ENCODE assay signal across 19 cellular contexts in the genomic region with DNA sequence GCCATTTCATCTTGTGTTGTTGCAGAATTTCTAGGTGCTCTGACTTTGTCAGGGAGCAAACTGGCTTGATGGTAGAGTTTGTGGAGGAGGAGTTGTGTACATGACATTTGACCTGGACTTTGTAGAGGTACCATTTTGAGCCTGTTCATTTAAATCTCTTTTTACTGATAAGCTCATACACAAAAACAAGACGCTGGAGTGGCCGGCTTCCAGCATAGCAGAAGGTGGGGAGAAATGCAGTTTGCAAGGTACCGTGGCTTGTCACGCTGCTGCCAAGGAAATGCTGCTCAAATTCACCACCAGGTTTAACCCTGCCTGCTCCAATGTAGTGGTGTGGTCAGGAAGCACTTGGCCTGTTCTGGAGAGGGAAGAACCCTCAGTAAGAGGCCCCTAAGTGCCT. TPM values are rescaled to one million over a fixed set of nuclear protein-coding genes. Genes with fewer than 3 reads are reported as not detected.
DNase-seq lines count a peak whose midpoint lies in the region; ATAC-seq, FAIRE-seq and TF ChIP-seq lines count a peak whose summit lies in the region.
"Had no signal": no experiment of that assay in that cellular context is flagged by ENCODE, and none has a peak within 500 bp of the region (broad histone marks: within the 10 kb centered on the region; RNA-seq: fewer than 3 reads in every experiment).

No MANE protein-coding gene starts in this region.

- H3K9me3 ChIP-seq in CD4-positive, CD25-positive, alpha-beta regulatory T cell (ENCODE audit: control insufficient read depth in 2 of 2, low read length in 2 of 2), result no peaks in the 10 kb centered on the region
- no peaks in the 10 kb centered on the region for H3K9me3 ChIP-seq in liver (ENCODE audit: control insufficient read depth in 4 of 4, low read length in 3 of 4)
- H3K9me3 ChIP-seq: testis had no signal

- TF ChIP-seq RAD21 in liver (IDR thresholded peaks at IDR 0.05), result no peak

- DNase-seq in CD4-positive, CD25-positive, alpha-beta regulatory T cell, result no peak
- DNase-seq in GM23338 (ENCODE audit: low spot score) (peak; percentile 21), NCI-H774 (lab: John Stamatoyannopoulos, UW) (no peak), type B pancreatic cell (ENCODE audit: extremely low spot score, unreplicated experiment) (no peak), D721Med (ENCODE audit: insufficient read length, low spot score) (no peak)
- no peak for DNase-seq in activated naive CD8-positive, alpha-beta T cell treated with anti-CD3 and anti-CD28 coated beads, Interleukin-2, amount 50 U/mL, for 24 hours
- DNase-seq in stimulated activated CD4-positive, alpha-beta T cell treated with anti-CD3 and anti-CD28 coated beads, Interleukin-2, amount 100 ng/mL, for 48 hours, result no peak
- DNase-seq: activated CD4-positive, alpha-beta memory T cell treated with anti-CD3 and anti-CD28 coated beads for 36 hours; activated T-cell treated with anti-CD3 and anti-CD28 coated beads for 4 hours; amniotic stem cell; GOT3; IMR-90; left colon; NCI-H2107; NCI-H510A treated with DMSO at 0.1 percent for 48 hours; testis had no signal

- no peaks in the 10 kb centered on the region for H4K20me1 ChIP-seq in GM23338 (replicated peaks; ENCODE audit: insufficient read depth)

- peak overlapping the region; percentile 52 for H3K4me3 ChIP-seq in CD4-positive, CD25-positive, alpha-beta regulatory T cell (ENCODE audit: low read depth, low read length)
- H3K4me3 ChIP-seq in GM23338 (no peak overlapping the region), liver (ENCODE audit: low read depth in 1 of 3, low read length in 3 of 3) (no peak overlapping the region)
- H3K4me3 ChIP-seq: testis had no signal

- no peaks in the 10 kb centered on the region for H3K9me3 Mint-ChIP-seq in CD4-positive, CD25-positive, alpha-beta regulatory T cell
- H3K9me3 Mint-ChIP-seq in GM23338 (no peaks in the 10 kb centered on the region; the same call in 2 of the 3 replicates), type B pancreatic cell (no peaks in the 10 kb centered on the region)
- no peaks in the 10 kb centered on the region for H3K9me3 Mint-ChIP-seq in activated naive CD8-positive, alpha-beta T cell treated with anti-CD3 and anti-CD28 coated beads, Interleukin-2, amount 50 U/mL, for 24 hours
- H3K9me3 Mint-ChIP-seq: activated CD4-positive, alpha-beta memory T cell treated with anti-CD3 and anti-CD28 coated beads for 36 hours; nephron had no signal

- peaks cover 11 to 80% (median 50%) of the 10 kb centered on the region in 4 donors for H3K4me1 Mint-ChIP-seq in CD4-positive, CD25-positive, alpha-beta regulatory T cell
- H3K4me1 Mint-ChIP-seq in GM23338, result peaks cover 19% of the 10 kb centered on the region
- H3K4me1 Mint-ChIP-seq in activated naive CD8-positive, alpha-beta T cell treated with anti-CD3 and anti-CD28 coated beads, Interleukin-2, amount 50 U/mL, for 24 hours, result peaks cover 30% of the 10 kb centered on the region
- H3K4me1 Mint-ChIP-seq in type B pancreatic cell (ENCODE audit: unreplicated experiment), result peaks cover 34% of the 10 kb centered on the region

- no peaks in the 10 kb centered on the region for H3K36me3 ChIP-seq in CD4-positive, CD25-positive, alpha-beta regulatory T cell (ENCODE audit: control insufficient read depth, insufficient read depth, low read length)
- H3K36me3 ChIP-seq in GM23338 (ENCODE audit: insufficient read depth), result no peaks in the 10 kb centered on the region; the same call in 1 of the 2 replicates
- H3K36me3 ChIP-seq in liver (ENCODE audit: control insufficient read depth in 4 of 4, insufficient read depth in 3 of 4, low read depth in 1 of 4, low read length in 3 of 4), result no peaks in the 10 kb centered on the region

- H3K4me1 ChIP-seq in CD4-positive, CD25-positive, alpha-beta regulatory T cell (ENCODE audit: control insufficient read depth, insufficient read depth, low read length, poor library complexity, severe bottlenecking), result peaks cover 56% of the 10 kb centered on the region
- H3K4me1 ChIP-seq in GM23338 (ENCODE audit: insufficient read depth), result peaks cover 9% of the 10 kb centered on the region
- H3K4me1 ChIP-seq in liver (ENCODE audit: control insufficient read depth in 4 of 4, insufficient read depth in 4 of 4, low read length in 3 of 4), result peaks cover 24 to 51% (median 47%) of the 10 kb centered on the region in 4 donors
- H3K4me1 ChIP-seq: testis had no signal

- no peak for FAIRE-seq in D721Med (lab: Jason Lieb, UNC)

- no peak overlapping the region for H3K9ac ChIP-seq in liver (ENCODE audit: low read depth in 1 of 2, low read length in 2 of 2)

- H3K4me2 ChIP-seq in GM23338, result no peak overlapping the region

- peak overlapping the region; percentile 67 to 83 (median 71) for H3K27ac Mint-ChIP-seq in CD4-positive, CD25-positive, alpha-beta regulatory T cell
- H3K27ac Mint-ChIP-seq in GM23338 (no peak overlapping the region), type B pancreatic cell (no peak overlapping the region)
- no peak overlapping the region for H3K27ac Mint-ChIP-seq in activated naive CD8-positive, alpha-beta T cell treated with anti-CD3 and anti-CD28 coated beads, Interleukin-2, amount 50 U/mL, for 24 hours
- H3K27ac Mint-ChIP-seq: activated CD4-positive, alpha-beta memory T cell treated with anti-CD3 and anti-CD28 coated beads for 36 hours had no signal

- H2AFZ ChIP-seq in GM23338, result 0 out of 2 replicates have a peak overlapping the region, but pooled peaks have one; percentile 74

- peak overlapping the region; percentile 24 to 59 (median 37) for H3K4me3 Mint-ChIP-seq in CD4-positive, CD25-positive, alpha-beta regulatory T cell
- H3K4me3 Mint-ChIP-seq in GM23338, result no peak overlapping the region
- no peak overlapping the region for H3K4me3 Mint-ChIP-seq in activated naive CD8-positive, alpha-beta T cell treated with anti-CD3 and anti-CD28 coated beads, Interleukin-2, amount 50 U/mL, for 24 hours
- H3K4me3 Mint-ChIP-seq in type B pancreatic cell, result no peak overlapping the region
- H3K4me3 Mint-ChIP-seq: activated CD4-positive, alpha-beta memory T cell treated with anti-CD3 and anti-CD28 coated beads for 36 hours; nephron had no signal

- peak overlapping the region; percentile 61 for H3K27ac ChIP-seq in CD4-positive, CD25-positive, alpha-beta regulatory T cell (ENCODE audit: insufficient read depth, low read length, poor library complexity, severe bottlenecking)
- H3K27ac ChIP-seq in GM23338 (ENCODE audit: low read depth), result no peak overlapping the region
- H3K27ac ChIP-seq in liver (ENCODE audit: low read depth in 1 of 2, low read length in 2 of 2), result peak overlapping the region in 1 of 2 donors; percentile 38
- H3K27ac ChIP-seq: HL-60, testis had no signal

- no peaks in the 10 kb centered on the region for H3K9me2 ChIP-seq in GM23338 (ENCODE audit: insufficient read depth)

- 16% methylated on average over 4 of the region's 4 CpGs for WGBS in liver

- H3K36me3 Mint-ChIP-seq in CD4-positive, CD25-positive, alpha-beta regulatory T cell, result no peaks in the 10 kb centered on the region
- H3K36me3 Mint-ChIP-seq in GM23338 (ENCODE audit: low read depth) (no peaks in the 10 kb centered on the region; the same call in 2 of the 3 replicates), type B pancreatic cell (no peaks in the 10 kb centered on the region)
- no peaks in the 10 kb centered on the region for H3K36me3 Mint-ChIP-seq in activated naive CD8-positive, alpha-beta T cell treated with anti-CD3 and anti-CD28 coated beads, Interleukin-2, amount 50 U/mL, for 24 hours (ENCODE audit: low read depth)
- H3K36me3 Mint-ChIP-seq: activated CD4-positive, alpha-beta memory T cell treated with anti-CD3 and anti-CD28 coated beads for 36 hours had no signal

- no peak for ATAC-seq in CD4-positive, CD25-positive, alpha-beta regulatory T cell (ENCODE audit: low read depth in 2 of 2)
- peak; percentile 63 for ATAC-seq in GM23338
- peak; percentile 64 for ATAC-seq in activated naive CD8-positive, alpha-beta T cell treated with anti-CD3 and anti-CD28 coated beads, Interleukin-2, amount 50 U/mL, for 24 hours
- ATAC-seq: left colon had no signal

- no peaks in the 10 kb centered on the region for H3K27me3 ChIP-seq in CD4-positive, CD25-positive, alpha-beta regulatory T cell (ENCODE audit: control insufficient read depth, insufficient read depth, low read length)
- H3K27me3 ChIP-seq in GM23338 (ENCODE audit: insufficient read depth), result no peaks in the 10 kb centered on the region
- H3K27me3 ChIP-seq in liver (ENCODE audit: control insufficient read depth in 4 of 4, insufficient read depth in 4 of 4, low read length in 3 of 4), result no peaks in the 10 kb centered on the region
- H3K27me3 ChIP-seq: testis had no signal

- no peaks in the 10 kb centered on the region for H3K27me3 Mint-ChIP-seq in CD4-positive, CD25-positive, alpha-beta regulatory T cell
- H3K27me3 Mint-ChIP-seq in GM23338 (ENCODE audit: insufficient read depth, low read depth, poor library complexity), result no peaks in the 10 kb centered on the region
- H3K27me3 Mint-ChIP-seq in activated naive CD8-positive, alpha-beta T cell treated with anti-CD3 and anti-CD28 coated beads, Interleukin-2, amount 50 U/mL, for 24 hours, result no peaks in the 10 kb centered on the region
- peaks cover 5% of the 10 kb centered on the region for H3K27me3 Mint-ChIP-seq in type B pancreatic cell
- H3K27me3 Mint-ChIP-seq: activated CD4-positive, alpha-beta memory T cell treated with anti-CD3 and anti-CD28 coated beads for 36 hours had no signal

- TF ChIP-seq CTCF in GM23338 (conservative IDR thresholded peaks at IDR 0.05; ENCODE audit: low read depth in 2 of 2) (no peak), liver (IDR thresholded peaks at IDR 0.05; ENCODE audit: low read depth, low read length, missing input control) (no peak), type B pancreatic cell (conservative IDR thresholded peaks at IDR 0.05) (no peak), D721Med (IDR thresholded peaks at IDR 0.05; ENCODE audit: insufficient read depth, missing control alignments) (no peak)

- H3F3A ChIP-seq in GM23338 (replicated peaks; ENCODE audit: low read depth), result no peaks in the 10 kb centered on the region

- no peaks in the 10 kb centered on the region for H3K79me2 ChIP-seq in GM23338 (replicated peaks; ENCODE audit: insufficient read depth)

TF ChIP-seq in GM23338, 12 proteins besides CTCF, POLR2A, EP300 and RAD21 (continues in another document):
- no peak for TF ChIP-seq EZH2 (IDR thresholded peaks at IDR 0.05; ENCODE audit: low read depth, unreplicated experiment)

TF ChIP-seq in liver, 16 proteins besides CTCF, POLR2A, EP300 and RAD21 (continues in another document):
- TF ChIP-seq TAF1 (conservative IDR thresholded peaks at IDR 0.05) (no peak), HNF4G (IDR thresholded peaks at IDR 0.05) (no peak), NR2F2 (IDR thresholded peaks at IDR 0.05) (peak; percentile 65), FOXA2 (IDR thresholded peaks at IDR 0.05) (peak; percentile 39), HNF4A (conservative IDR thresholded peaks at IDR 0.05) (peak; percentile 74 to 75), YY1 (IDR thresholded peaks at IDR 0.05) (peak; percentile 88)

RNA-seq across cellular contexts. Expression of a gene that starts 18.9 kb away (rescaled TPM):
- 214 TPM for total RNA-seq in CD4-positive, CD25-positive, alpha-beta regulatory T cell
- 10 to 100 TPM; 53.9 to 70.2 (median 59.2) TPM for polyA plus RNA-seq in CD4-positive, CD25-positive, alpha-beta regulatory T cell
- 55.8 and 86.5 TPM in 2 replicates for total RNA-seq in GM23338 (2014; rRNA removed; shearing (Covaris generic))
- 57.3 and 60.0 TPM in 2 replicates for polyA plus RNA-seq in GM23338 (2016; fragmentation: Nextera tagmentation; extraction: Ambion mirVana)
- total RNA-seq in liver, result 100 to 1,000 TPM in 1 of 2 donors, 10 to 100 TPM in 1; 92.8 to 205 TPM
- polyA plus RNA-seq in liver, result 100 to 1,000 TPM in 1 of 2 donors, 10 to 100 TPM in 1; 41.5 to 112 TPM
- total RNA-seq in type B pancreatic cell (ENCODE audit: low replicate concordance), result 20.2 and 24.7 TPM in 2 replicates

Comparison
In these comparisons a context has a peak if more than half of its experiments do, and no peak if none do; other contexts are left out.
1. ATAC-seq: peak in GM23338 (single experiment) and activated naive CD8-positive, alpha-beta T cell treated with anti-CD3 and anti-CD28 coated beads, Interleukin-2, amount 50 U/mL, for 24 hours (single experiment); none in CD4-positive, CD25-positive, alpha-beta regulatory T cell (0 of 2).
2. H3K27ac Mint-ChIP-seq: peak in CD4-positive, CD25-positive, alpha-beta regulatory T cell (3 of 3); none in GM23338 (single experiment), activated naive CD8-positive, alpha-beta T cell treated with anti-CD3 and anti-CD28 coated beads, Interleukin-2, amount 50 U/mL, for 24 hours (single experiment) and type B pancreatic cell (single experiment).
3. H3K4me3 Mint-ChIP-seq: peak in CD4-positive, CD25-positive, alpha-beta regulatory T cell (4 of 4); none in GM23338 (single experiment), activated naive CD8-positive, alpha-beta T cell treated with anti-CD3 and anti-CD28 coated beads, Interleukin-2, amount 50 U/mL, for 24 hours (single experiment) and type B pancreatic cell (single experiment).